In genomic region chr21:37561941-37562919, GRCh38 we compare ENCODE assay signal across 15 cellular contexts.
DNase-seq lines count a peak whose midpoint lies in the region; ATAC-seq and TF ChIP-seq lines count a peak whose summit lies in the region.
"Had no signal": no experiment of that assay in that cellular context is flagged by ENCODE, and none has a peak within 500 bp of the region (broad histone marks: within the 10 kb centered on the region; RNA-seq: fewer than 3 reads in every experiment).

No MANE protein-coding gene starts in this region.

- H4K20me1 ChIP-seq in DND-41 (ENCODE audit: insufficient read depth, low read length) = no peaks in the 10 kb centered on the region

- peak overlapping the region; percentile 95 for H3K4me2 ChIP-seq in DND-41 (ENCODE audit: insufficient read depth, low read length)

- no peak overlapping the region for H3K27ac ChIP-seq in DND-41 (ENCODE audit: low read length)

- no peaks in the 10 kb centered on the region for H3K9me3 ChIP-seq in DND-41 (ENCODE audit: insufficient read depth, low read length, severe bottlenecking)
- H3K9me3 ChIP-seq: thyroid gland had no signal

- ATAC-seq in DND-41 (ENCODE audit: insufficient read depth, low read depth) = no peak
- ATAC-seq in activated T-helper 17 cell treated with anti-CD3 and anti-CD28 coated beads, Interleukin-2, amount 50 U/mL, for 72 hours (replicated peaks) = no peak
- no peak for ATAC-seq in naive thymus-derived CD8-positive, alpha-beta T cell
- ATAC-seq in HG02852 (IDR thresholded peaks at IDR 0.05; ENCODE audit: unreplicated experiment) = no peak
- no peak for ATAC-seq in GM19324 (IDR thresholded peaks at IDR 0.05; ENCODE audit: low FRiP score, unreplicated experiment)
- ATAC-seq: HepG2 had no signal

- H3K9me3 Mint-ChIP-seq in T-helper 1 cell treated with Interleukin-12 subunit alpha and Interleukin-12 subunit beta and Interleukin-4 antibody, amounts not matched to agents 30 μg/mL and 1 μg/mL, for 36 hours = no peaks in the 10 kb centered on the region
- no peaks in the 10 kb centered on the region for H3K9me3 Mint-ChIP-seq in activated T-helper 17 cell treated with anti-CD3 and anti-CD28 coated beads, Interleukin-2, amount 50 U/mL, for 72 hours
- H3K9me3 Mint-ChIP-seq in naive thymus-derived CD8-positive, alpha-beta T cell = peaks cover 0 to 17% (median 6%) of the 10 kb centered on the region in 9 donors
- no peaks in the 10 kb centered on the region for H3K9me3 Mint-ChIP-seq in type B pancreatic cell

- peak overlapping the region; percentile 66; the same call in 1 of the 2 replicates for H3K9ac ChIP-seq in DND-41 (ENCODE audit: low read depth, low read length)

- no peak overlapping the region for H3K4me3 ChIP-seq in DND-41 (ENCODE audit: low read depth in 1 of 2, low read length in 2 of 2)

- no peak overlapping the region for H2AFZ ChIP-seq in DND-41 (ENCODE audit: low read depth, low read length)

- no peak for TF ChIP-seq CTCF in DND-41 (IDR thresholded peaks at IDR 0.05; ENCODE audit: borderline replicate concordance, extremely low read depth, low read length, poor library complexity, severe bottlenecking)
- TF ChIP-seq CTCF in type B pancreatic cell (conservative IDR thresholded peaks at IDR 0.05) = no peak

- peak overlapping the region; percentile 93 for H3K4me3 Mint-ChIP-seq in T-helper 1 cell treated with Interleukin-12 subunit alpha and Interleukin-12 subunit beta and Interleukin-4 antibody, amounts not matched to agents 30 μg/mL and 1 μg/mL, for 36 hours
- peak overlapping the region; percentile 91 for H3K4me3 Mint-ChIP-seq in activated T-helper 17 cell treated with anti-CD3 and anti-CD28 coated beads, Interleukin-2, amount 50 U/mL, for 72 hours
- peak overlapping the region; percentile 95 to 99 (median 98) for H3K4me3 Mint-ChIP-seq in naive thymus-derived CD8-positive, alpha-beta T cell
- H3K4me3 Mint-ChIP-seq in type B pancreatic cell = no peak overlapping the region

- H3K4me1 Mint-ChIP-seq in T-helper 1 cell treated with Interleukin-12 subunit alpha and Interleukin-12 subunit beta and Interleukin-4 antibody, amounts not matched to agents 30 μg/mL and 1 μg/mL, for 36 hours (ENCODE audit: low read depth) = peaks cover 24% of the 10 kb centered on the region
- H3K4me1 Mint-ChIP-seq in activated T-helper 17 cell treated with anti-CD3 and anti-CD28 coated beads, Interleukin-2, amount 50 U/mL, for 72 hours = peaks cover 4% of the 10 kb centered on the region
- peaks cover 8 to 25% (median 18%) of the 10 kb centered on the region in 4 donors for H3K4me1 Mint-ChIP-seq in naive thymus-derived CD8-positive, alpha-beta T cell
- peaks cover 4% of the 10 kb centered on the region for H3K4me1 Mint-ChIP-seq in type B pancreatic cell (ENCODE audit: unreplicated experiment)

- H3K27ac Mint-ChIP-seq in T-helper 1 cell treated with Interleukin-12 subunit alpha and Interleukin-12 subunit beta and Interleukin-4 antibody, amounts not matched to agents 30 μg/mL and 1 μg/mL, for 36 hours = peak overlapping the region; percentile 100
- peak overlapping the region; percentile 98 for H3K27ac Mint-ChIP-seq in activated T-helper 17 cell treated with anti-CD3 and anti-CD28 coated beads, Interleukin-2, amount 50 U/mL, for 72 hours
- peak overlapping the region in 9 of 10 donors; percentile 93 to 100 (median 99) for H3K27ac Mint-ChIP-seq in naive thymus-derived CD8-positive, alpha-beta T cell
- no peak overlapping the region for H3K27ac Mint-ChIP-seq in type B pancreatic cell

- H3K27me3 Mint-ChIP-seq in T-helper 1 cell treated with Interleukin-12 subunit alpha and Interleukin-12 subunit beta and Interleukin-4 antibody, amounts not matched to agents 30 μg/mL and 1 μg/mL, for 36 hours (ENCODE audit: low read depth) = no peaks in the 10 kb centered on the region
- peaks cover 4% of the 10 kb centered on the region for H3K27me3 Mint-ChIP-seq in activated T-helper 17 cell treated with anti-CD3 and anti-CD28 coated beads, Interleukin-2, amount 50 U/mL, for 72 hours
- H3K27me3 Mint-ChIP-seq in naive thymus-derived CD8-positive, alpha-beta T cell = peaks cover 0 to 6% (median 0%) of the 10 kb centered on the region in 5 donors
- H3K27me3 Mint-ChIP-seq in type B pancreatic cell = peaks cover 11% of the 10 kb centered on the region

- no peaks in the 10 kb centered on the region; the same call in 1 of the 2 replicates for H3K79me2 ChIP-seq in DND-41 (ENCODE audit: insufficient read depth, low read length)

- no peaks in the 10 kb centered on the region for H3K36me3 Mint-ChIP-seq in T-helper 1 cell treated with Interleukin-12 subunit alpha and Interleukin-12 subunit beta and Interleukin-4 antibody, amounts not matched to agents 30 μg/mL and 1 μg/mL, for 36 hours (ENCODE audit: low read depth)
- no peaks in the 10 kb centered on the region for H3K36me3 Mint-ChIP-seq in activated T-helper 17 cell treated with anti-CD3 and anti-CD28 coated beads, Interleukin-2, amount 50 U/mL, for 72 hours (ENCODE audit: low read depth)
- peaks cover 0 to 6% (median 0%) of the 10 kb centered on the region in 3 donors for H3K36me3 Mint-ChIP-seq in naive thymus-derived CD8-positive, alpha-beta T cell
- no peaks in the 10 kb centered on the region for H3K36me3 Mint-ChIP-seq in type B pancreatic cell

- POLR2A ChIA-PET in naive thymus-derived CD8-positive, alpha-beta T cell (lab: Charles Lee) = interaction anchor here (0.6 to 3.1 kb wide), 5 partner anchors 8 to 295 kb away, joined by 4 to 25 read pairs (median 9); partner anchors contain the start of genes DYRK1A and VPS26C

- H3K36me3 ChIP-seq in DND-41 (ENCODE audit: insufficient read depth, low read length) = no peaks in the 10 kb centered on the region
- H3K36me3 ChIP-seq: thyroid gland had no signal

- peaks cover 32% of the 10 kb centered on the region for H3K4me1 ChIP-seq in DND-41 (ENCODE audit: insufficient read depth, low read length)

- no peaks in the 10 kb centered on the region for H3K27me3 ChIP-seq in DND-41 (ENCODE audit: insufficient read depth, low read length, poor library complexity)
- H3K27me3 ChIP-seq: thyroid gland had no signal

- DNase-seq in T-helper 1 cell (no peak), DND-41 (no peak), type B pancreatic cell (ENCODE audit: extremely low spot score, unreplicated experiment) (no peak)
- no peak for DNase-seq in naive thymus-derived CD8-positive, alpha-beta T cell
- DNase-seq: 8988T; aorta; hippocampal formation; NCI-H1417; stimulated activated CD4-positive, alpha-beta T cell treated with anti-CD3 and anti-CD28 coated beads, Interleukin-15, amount 100 ng/mL, for 24 hours had no signal
